In genomic region chr5:169557838-169558237, GRCh38 we compare ENCODE assay signal across 31 cellular contexts.
"Had no signal": no experiment of that assay in that cellular context is flagged by ENCODE, and none has a peak within 500 bp of the region (broad histone marks: within the 10 kb centered on the region; RNA-seq: fewer than 3 reads in every experiment).

No MANE protein-coding gene starts in this region.

- H3K4me3 Mint-ChIP-seq: activated B cell treated with CpG ODN at 0.5 μM for 24 hours; activated CD8-positive, alpha-beta T cell treated with anti-CD3 and anti-CD28 coated beads for 36 hours; activated naive CD8-positive, alpha-beta T cell treated with anti-CD3 and anti-CD28 coated beads for 36 hours; activated T-cell treated with anti-CD3 and anti-CD28 coated beads, Interleukin-2, amount 50 U/mL, for 72 hours; activated T-helper 17 cell treated with anti-CD3 and anti-CD28 coated beads, Interleukin-2, amount 50 U/mL, for 72 hours had no signal

- H3K4me1 Mint-ChIP-seq: activated B cell treated with CpG ODN at 0.5 μM for 24 hours; activated naive CD8-positive, alpha-beta T cell treated with anti-CD3 and anti-CD28 coated beads for 36 hours; activated T-helper 17 cell treated with anti-CD3 and anti-CD28 coated beads, Interleukin-2, amount 50 U/mL, for 72 hours had no signal

- H3K36me3 Mint-ChIP-seq: activated naive CD8-positive, alpha-beta T cell treated with anti-CD3 and anti-CD28 coated beads for 36 hours had no signal

- ATAC-seq: activated CD8-positive, alpha-beta T cell treated with anti-CD3 and anti-CD28 coated beads for 36 hours; activated T-cell treated with anti-CD3 and anti-CD28 coated beads, Interleukin-2, amount 50 U/mL, for 72 hours; activated T-helper 17 cell treated with anti-CD3 and anti-CD28 coated beads, Interleukin-2, amount 50 U/mL, for 72 hours had no signal

- H3K9me3 Mint-ChIP-seq: activated T-helper 17 cell treated with anti-CD3 and anti-CD28 coated beads, Interleukin-2, amount 50 U/mL, for 72 hours had no signal

- H3K27ac Mint-ChIP-seq: activated B cell treated with CpG ODN at 0.5 μM for 24 hours; activated CD8-positive, alpha-beta T cell treated with anti-CD3 and anti-CD28 coated beads for 36 hours; activated naive CD8-positive, alpha-beta T cell treated with anti-CD3 and anti-CD28 coated beads for 36 hours; activated T-cell treated with anti-CD3 and anti-CD28 coated beads, Interleukin-2, amount 50 U/mL, for 72 hours; activated T-helper 17 cell treated with anti-CD3 and anti-CD28 coated beads, Interleukin-2, amount 50 U/mL, for 72 hours had no signal

- DNase-seq: activated B cell treated with CpG ODN at 0.5 μM for 24 hours; activated CD4-positive, alpha-beta T cell treated with anti-CD3 and anti-CD28 coated beads for 48 hours; activated CD4-positive, CD25-positive, alpha-beta regulatory T cell treated with anti-CD3 and anti-CD28 coated beads, Interleukin-2, amount 50 U/mL, for 72 hours; activated CD8-positive, alpha-beta T cell treated with anti-CD3 and anti-CD28 coated beads for 36 hours; activated effector memory CD4-positive, alpha-beta T cell treated with anti-CD3 and anti-CD28 coated beads, Interleukin-2, amount 50 U/mL, for 16 hours; activated naive CD4-positive, alpha-beta T cell; activated naive CD4-positive, alpha-beta T cell treated with anti-CD3 and anti-CD28 coated beads, Interleukin-2, amount 50 U/mL, for 16 hours; activated naive CD8-positive, alpha-beta T cell treated with anti-CD3 and anti-CD28 coated beads for 36 hours; activated T-cell treated with anti-CD3 and anti-CD28 coated beads, Interleukin-2, amount 50 U/mL, for 1 hour; activated T-cell treated with anti-CD3 and anti-CD28 coated beads, Interleukin-2, amount 50 U/mL, for 72 hours; amniotic stem cell; aorta; brain microvascular endothelial cell; central memory CD4-positive, alpha-beta T cell; Kasumi-1; KG1; MG63; NCI-H1048; NCI-H1105 treated with DMSO at 0.1 percent for 48 hours; NCI-H1436; NCI-H1694; NCI-H1930; NCI-H2081 treated with DMSO at 0.1 percent for 48 hours; NCI-H510A; NCI-H526; NCI-H748 treated with DMSO at 0.1 percent for 48 hours; PC-9; Right ventricle myocardium superior; T-helper 1 cell; T-helper 9 cell had no signal
